ENCODE assay signal across 11 cellular contexts in the genomic region with DNA sequence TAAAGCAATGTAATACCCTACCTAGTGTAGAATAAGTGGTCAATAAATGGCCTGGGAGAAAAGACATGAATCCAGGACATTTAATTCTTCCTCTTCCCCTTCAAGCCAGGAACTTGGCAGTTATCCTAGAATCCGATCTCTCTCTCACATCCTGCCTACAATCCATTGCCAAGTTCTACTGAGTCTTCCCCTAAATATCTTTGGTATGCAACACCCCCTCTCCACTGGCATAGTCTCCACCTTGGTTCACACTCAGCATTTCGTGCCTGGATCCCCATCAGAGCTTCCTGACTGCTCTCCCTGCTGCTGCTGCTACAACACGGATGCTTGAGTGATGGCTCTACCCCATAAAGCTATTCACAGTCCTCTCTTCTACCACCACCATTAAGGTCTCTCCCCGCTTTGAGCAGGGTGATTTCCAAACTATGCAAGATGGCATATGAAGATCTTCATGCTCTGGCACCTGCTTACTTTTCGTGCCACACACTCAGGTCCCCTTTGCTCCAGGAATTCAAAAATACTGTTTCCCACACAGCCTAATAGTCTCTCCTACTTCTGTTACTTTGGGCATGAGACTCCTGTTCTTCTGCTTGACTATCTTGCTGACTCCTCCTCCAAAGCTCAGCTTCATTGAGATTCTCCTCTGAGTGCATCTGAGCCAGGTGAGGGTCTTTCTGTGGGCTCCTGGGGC. TPM values are rescaled to one million over a fixed set of nuclear protein-coding genes. Genes with fewer than 3 reads are reported as not detected.
DNase-seq lines count a peak whose midpoint lies in the region; ATAC-seq and TF ChIP-seq lines count a peak whose summit lies in the region.
"Had no signal": no experiment of that assay in that cellular context is flagged by ENCODE, and none has a peak within 500 bp of the region (broad histone marks: within the 10 kb centered on the region; RNA-seq: fewer than 3 reads in every experiment).

No MANE protein-coding gene starts in this region.

- POLR2A ChIA-PET in GM10248 (lab: Yijun Ruan, JAX): no interaction called here

- peak; percentile 67 for ATAC-seq in body of pancreas
- ATAC-seq: CD8-positive, alpha-beta T cell; stimulated activated naive CD8-positive, alpha-beta T cell treated with anti-CD3 and anti-CD28 coated beads, Interleukin-15, amount 100 ng/mL, for 72 hours had no signal

- H3K9ac ChIP-seq in smooth muscle cell (ENCODE audit: low read depth): no peak overlapping the region

- no peak overlapping the region for H3K27ac ChIP-seq in body of pancreas
- no peak overlapping the region for H3K27ac ChIP-seq in smooth muscle cell (ENCODE audit: low read depth)
- H3K27ac ChIP-seq in tibial artery: peak overlapping the region in 1 of 2 donors; percentile 14
- H3K27ac ChIP-seq: prostate gland had no signal

- H2AFZ ChIP-seq in smooth muscle cell (ENCODE audit: low read depth): no peak overlapping the region

- no peaks in the 10 kb centered on the region for H4K20me1 ChIP-seq in smooth muscle cell (ENCODE audit: low read depth)

- H3K27me3 ChIP-seq in body of pancreas (no peaks in the 10 kb centered on the region), smooth muscle cell (ENCODE audit: low read depth) (no peaks in the 10 kb centered on the region), tibial artery (no peaks in the 10 kb centered on the region)

- no peaks in the 10 kb centered on the region for H3K9me3 ChIP-seq in body of pancreas
- H3K9me3 ChIP-seq in smooth muscle cell (replicated peaks; ENCODE audit: low read depth): no peaks in the 10 kb centered on the region
- no peaks in the 10 kb centered on the region for H3K9me3 ChIP-seq in tibial artery
- H3K9me3 ChIP-seq: prostate gland had no signal

- H3K4me2 ChIP-seq in smooth muscle cell: no peak overlapping the region

- H3K79me2 ChIP-seq in smooth muscle cell (ENCODE audit: low read depth): no peaks in the 10 kb centered on the region

- intact Hi-C loops in body of pancreas (cut with DNase I): no loop called here
- intact Hi-C loops in tibial artery (cut with DNase I; ENCODE audit: low total_unique reads): no loop called here

- H3K4me3 ChIP-seq in body of pancreas (no peak overlapping the region), smooth muscle cell (no peak overlapping the region), tibial artery (no peak overlapping the region)
- H3K4me3 ChIP-seq: prostate gland had no signal

- DNase-seq in A172 (ENCODE audit: low spot score): peak; percentile 99
- peak; percentile 49 for DNase-seq in HPDE6-E6E7 (ENCODE audit: extremely low spot score)
- peak in 2 of 4 donors; percentile 22 to 28 for DNase-seq in body of pancreas
- DNase-seq in iris pigment epithelial cell (ENCODE audit: low read depth): peak; percentile 96
- no peak for DNase-seq in GM10248 (ENCODE audit: extremely low spot score)
- DNase-seq in smooth muscle cell (lab: John Stamatoyannopoulos, UW; ENCODE audit: unreplicated experiment): no peak
- no peak for DNase-seq in NCI-H1105 (lab: John Stamatoyannopoulos, UW)
- no peak for DNase-seq in tibial artery
- DNase-seq: CD8-positive, alpha-beta T cell; stimulated activated naive CD8-positive, alpha-beta T cell treated with anti-CD3 and anti-CD28 coated beads, Interleukin-15, amount 100 ng/mL, for 72 hours had no signal

- H3F3A ChIP-seq in smooth muscle cell (ENCODE audit: low read depth): no peaks in the 10 kb centered on the region

- CTCF ChIA-PET in GM10248 (lab: Yijun Ruan, JAX): interaction anchor here (1.6 kb wide), 1 partner anchor 9 kb away, joined by 3 read pairs; no protein-coding TSS in a partner anchor

- no peaks in the 10 kb centered on the region for H3K4me1 ChIP-seq in body of pancreas
- peaks cover 18% of the 10 kb centered on the region for H3K4me1 ChIP-seq in smooth muscle cell (ENCODE audit: low read depth)
- peaks cover 0 to 14% (median 7%) of the 10 kb centered on the region in 4 donors for H3K4me1 ChIP-seq in tibial artery
- H3K4me1 ChIP-seq: prostate gland had no signal

- TF ChIP-seq POLR2A in body of pancreas (IDR thresholded peaks at IDR 0.05): no peak

- H3K36me3 ChIP-seq in body of pancreas (replicated peaks in 1 of 2; ENCODE audit: insufficient read depth in 1 of 2, low read depth in 2 of 2) (no peaks in the 10 kb centered on the region), smooth muscle cell (ENCODE audit: low read depth) (no peaks in the 10 kb centered on the region), tibial artery (no peaks in the 10 kb centered on the region)
- H3K36me3 ChIP-seq: prostate gland had no signal

- TF ChIP-seq CTCF in body of pancreas (IDR thresholded peaks at IDR 0.05): no peak
- no peak for TF ChIP-seq CTCF in GM10248 (IDR thresholded peaks at IDR 0.05; ENCODE audit: control extremely low read depth, extremely low read depth, low read depth, missing control alignments)
- TF ChIP-seq CTCF in smooth muscle cell (IDR thresholded peaks at IDR 0.05; ENCODE audit: borderline replicate concordance, insufficient read depth, poor library complexity, severe bottlenecking): no peak
- no peak for TF ChIP-seq CTCF in tibial artery (IDR thresholded peaks at IDR 0.05)

- 71 to 76% methylated on average over 5 of the region's 5 CpGs for WGBS in body of pancreas, 2 donors
- 65% methylated on average over 5 of the region's 5 CpGs for WGBS in smooth muscle cell (ENCODE audit: low lambda C conversion rate)

RNA-seq across cellular contexts. Expression of gene ANK3, which starts 4.8 kb away (rescaled TPM):
- total RNA-seq in A172 (2014; rRNA removed; shearing (Covaris generic)): 8.4 and 9.0 TPM in 2 replicates
- total RNA-seq in body of pancreas: 100 to 1,000 TPM in 1 of 2 donors, 10 to 100 TPM in 1; 41.0 to 113 TPM
- total RNA-seq in smooth muscle cell: 85.5 and 86.4 TPM in 2 replicates
- 28.2 and 41.2 TPM in 2 replicates for polyA plus RNA-seq in smooth muscle cell

Comparison
In these comparisons a context has a peak if more than half of its experiments do, and no peak if none do; other contexts are left out.
1. DNase-seq: peak in A172 (single experiment), HPDE6-E6E7 (single experiment) and iris pigment epithelial cell (single experiment); none in GM10248 (single experiment), smooth muscle cell (single experiment), NCI-H1105 (single experiment) and tibial artery (0 of 2).